9 cellular contexts compared by ENCODE assay signal in the genomic region with DNA sequence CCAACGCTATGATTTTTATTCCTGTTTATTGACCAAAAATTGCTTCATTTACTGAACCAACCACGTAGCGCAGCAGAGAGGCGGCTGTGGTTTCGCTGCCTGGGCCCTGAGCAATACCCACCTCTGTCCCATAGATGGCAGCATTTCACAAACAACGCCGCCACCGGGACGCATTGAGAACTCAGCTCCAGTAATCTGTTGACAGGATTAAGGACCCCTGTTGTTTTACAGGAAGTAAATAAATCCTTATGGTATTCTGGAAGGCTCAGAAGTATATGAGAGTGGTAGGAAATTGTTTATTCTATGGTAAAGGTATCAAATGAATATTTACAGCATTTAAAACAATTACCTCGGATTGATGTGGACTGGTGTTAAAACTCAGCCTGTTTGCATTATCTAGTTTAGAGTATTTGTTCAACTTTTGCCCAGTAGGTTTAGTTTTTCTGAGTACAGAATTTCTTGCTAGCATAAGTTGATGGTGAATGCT.
DNase-seq lines count a peak whose midpoint lies in the region; ATAC-seq lines count a peak whose summit lies in the region.
"Had no signal": no experiment of that assay in that cellular context is flagged by ENCODE, and none has a peak within 500 bp of the region (broad histone marks: within the 10 kb centered on the region; RNA-seq: fewer than 3 reads in every experiment).

No MANE protein-coding gene starts in this region.

- no peak overlapping the region for H2BK5ac ChIP-seq in mesenchymal stem cell (ENCODE audit: low read depth, low read length, poor library complexity, severe bottlenecking)

- CTCF ChIA-PET in CD8-positive, alpha-beta memory T cell (lab: Charles Lee): no interaction called here

- no peaks in the 10 kb centered on the region for H3K36me3 ChIP-seq in CD8-positive, alpha-beta memory T cell (ENCODE audit: insufficient read depth, low read length)
- no peaks in the 10 kb centered on the region for H3K36me3 ChIP-seq in effector memory CD4-positive, alpha-beta T cell (ENCODE audit: control insufficient read depth, insufficient read depth, low read length)
- no peaks in the 10 kb centered on the region for H3K36me3 ChIP-seq in mesenchymal stem cell (ENCODE audit: control insufficient read depth in 1 of 2, insufficient read depth in 2 of 2, low read depth in 1 of 2, low read length in 2 of 2)

- H3K27me3 ChIP-seq in CD8-positive, alpha-beta memory T cell (ENCODE audit: insufficient read depth, low read length, poor library complexity, severe bottlenecking): no peaks in the 10 kb centered on the region
- no peaks in the 10 kb centered on the region for H3K27me3 ChIP-seq in effector memory CD4-positive, alpha-beta T cell (replicated peaks; ENCODE audit: control insufficient read depth, insufficient read depth, low read length, poor library complexity, severe bottlenecking)
- peaks cover 0 to 3% of the 10 kb centered on the region in 2 experiments for H3K27me3 ChIP-seq in mesenchymal stem cell (ENCODE audit: control insufficient read depth in 1 of 2, insufficient read depth in 1 of 2, low read length in 2 of 2)

- H3K36me3 Mint-ChIP-seq in CD8-positive, alpha-beta memory T cell: no peaks in the 10 kb centered on the region
- H3K36me3 Mint-ChIP-seq: activated naive CD4-positive, alpha-beta T cell treated with anti-CD3 and anti-CD28 coated beads, Interleukin-2, amount 50 U/mL, for 24 hours had no signal

- no peaks in the 10 kb centered on the region for H3K79me1 ChIP-seq in mesenchymal stem cell (replicated peaks; ENCODE audit: low read length, poor library complexity, severe bottlenecking)

- no peak overlapping the region for H3K14ac ChIP-seq in mesenchymal stem cell (ENCODE audit: low read length in 2 of 2)

- H2AK5ac ChIP-seq in mesenchymal stem cell (ENCODE audit: low read length, severe bottlenecking): no peak overlapping the region

- no peaks in the 10 kb centered on the region for H3K4me1 Mint-ChIP-seq in CD8-positive, alpha-beta memory T cell
- H3K4me1 Mint-ChIP-seq: activated naive CD4-positive, alpha-beta T cell treated with anti-CD3 and anti-CD28 coated beads, Interleukin-2, amount 50 U/mL, for 24 hours had no signal

- no peak overlapping the region for H3K18ac ChIP-seq in mesenchymal stem cell (ENCODE audit: low read depth in 1 of 2, low read length in 2 of 2)

- peak overlapping the region; percentile 59 for H3K9ac ChIP-seq in mesenchymal stem cell (ENCODE audit: low read length)

- H3K27ac Mint-ChIP-seq in CD8-positive, alpha-beta memory T cell: no peak overlapping the region
- H3K27ac Mint-ChIP-seq: activated naive CD4-positive, alpha-beta T cell treated with anti-CD3 and anti-CD28 coated beads, Interleukin-2, amount 50 U/mL, for 24 hours had no signal

- no peak overlapping the region for H2BK120ac ChIP-seq in mesenchymal stem cell (ENCODE audit: low read depth, low read length)

- H2BK15ac ChIP-seq in mesenchymal stem cell (ENCODE audit: low read depth, poor library complexity, severe bottlenecking): no peak overlapping the region

- ATAC-seq in GM19397 (IDR thresholded peaks at IDR 0.05; ENCODE audit: unreplicated experiment) (peak; percentile 100), HG03442 (IDR thresholded peaks at IDR 0.05; ENCODE audit: unreplicated experiment) (peak; percentile 99)

- peaks cover 0 to under 1% (median 0%) of the 10 kb centered on the region in 5 donors for H3K9me3 Mint-ChIP-seq in CD8-positive, alpha-beta memory T cell
- H3K9me3 Mint-ChIP-seq: activated naive CD4-positive, alpha-beta T cell treated with anti-CD3 and anti-CD28 coated beads, Interleukin-2, amount 50 U/mL, for 24 hours had no signal

- H3K4me1 ChIP-seq in CD8-positive, alpha-beta memory T cell (ENCODE audit: insufficient read depth, low read length): no peaks in the 10 kb centered on the region
- no peaks in the 10 kb centered on the region for H3K4me1 ChIP-seq in effector memory CD4-positive, alpha-beta T cell (ENCODE audit: control insufficient read depth, insufficient read depth, low read length, poor library complexity, severe bottlenecking)
- no peaks in the 10 kb centered on the region for H3K4me1 ChIP-seq in mesenchymal stem cell (ENCODE audit: control insufficient read depth, insufficient read depth, low read depth, low read length)

- no peak overlapping the region for H3K23ac ChIP-seq in mesenchymal stem cell (ENCODE audit: low read length in 2 of 2)

- H3K4ac ChIP-seq in mesenchymal stem cell (ENCODE audit: low read depth in 1 of 2, low read length in 2 of 2): no peak overlapping the region

- H3K4me2 ChIP-seq in mesenchymal stem cell (ENCODE audit: low read length, poor library complexity, severe bottlenecking): no peak overlapping the region

- H3K4me3 ChIP-seq in CD8-positive, alpha-beta memory T cell (ENCODE audit: low read length): no peak overlapping the region
- H3K4me3 ChIP-seq in effector memory CD4-positive, alpha-beta T cell (ENCODE audit: insufficient read depth, low read depth, low read length, poor library complexity, severe bottlenecking): no peak overlapping the region
- no peak overlapping the region for H3K4me3 ChIP-seq in mesenchymal stem cell (ENCODE audit: insufficient read depth in 1 of 2, low read depth in 1 of 2, low read length in 2 of 2)

- 5% methylated on average over 8 of the region's 10 CpGs for WGBS in mesenchymal stem cell

- DNase-seq in CD8-positive, alpha-beta memory T cell: peak in 4 of 5 donors; percentile 5 to 30 (median 6)
- DNase-seq in NCI-H526 (lab: John Stamatoyannopoulos, UW): peak; percentile 9 to 62
- DNase-seq in activated CD4-positive, alpha-beta T cell treated with anti-CD3 and anti-CD28 coated beads, Interleukin-2, amount 50 U/mL, for 1 hour: peak; percentile 36
- peak in 2 of 3 donors; percentile 0 to 6 for DNase-seq in effector memory CD4-positive, alpha-beta T cell
- DNase-seq in mesenchymal stem cell: peak; percentile 63
- peak; percentile 14 to 30 for DNase-seq in stimulated activated CD8-positive, alpha-beta memory T cell treated with anti-CD3 and anti-CD28 coated beads, Interleukin-2, amount 100 ng/mL, for 48 hours (ENCODE audit: low read depth in 2 of 2)

- no peak overlapping the region for H3K27ac ChIP-seq in CD8-positive, alpha-beta memory T cell (ENCODE audit: low read depth, low read length)
- H3K27ac ChIP-seq in effector memory CD4-positive, alpha-beta T cell (ENCODE audit: insufficient read depth, low read length, poor library complexity, severe bottlenecking): no peak overlapping the region
- H3K27ac ChIP-seq in mesenchymal stem cell (ENCODE audit: low read length, poor library complexity, severe bottlenecking): no peak overlapping the region

- H2BK12ac ChIP-seq in mesenchymal stem cell (ENCODE audit: low read length in 2 of 2): no peak overlapping the region

- H4K91ac ChIP-seq in mesenchymal stem cell (ENCODE audit: low read length): no peak overlapping the region

- H3K9me3 ChIP-seq in CD8-positive, alpha-beta memory T cell (ENCODE audit: low read length): no peaks in the 10 kb centered on the region
- H3K9me3 ChIP-seq in effector memory CD4-positive, alpha-beta T cell (ENCODE audit: control insufficient read depth, low read length): no peaks in the 10 kb centered on the region
- H3K9me3 ChIP-seq in mesenchymal stem cell (ENCODE audit: control insufficient read depth, low read length): no peaks in the 10 kb centered on the region

- H3K4me3 Mint-ChIP-seq in CD8-positive, alpha-beta memory T cell: peak overlapping the region in 1 of 7 donors; percentile 80
- H3K4me3 Mint-ChIP-seq: activated naive CD4-positive, alpha-beta T cell treated with anti-CD3 and anti-CD28 coated beads, Interleukin-2, amount 50 U/mL, for 24 hours had no signal

- POLR2A ChIA-PET in CD8-positive, alpha-beta memory T cell (lab: Charles Lee): no interaction called here

- H2AFZ ChIP-seq in mesenchymal stem cell (ENCODE audit: low read depth, low read length): no peak overlapping the region

- peaks cover 2 to 8% of the 10 kb centered on the region in 2 donors for H3K27me3 Mint-ChIP-seq in CD8-positive, alpha-beta memory T cell

- H4K8ac ChIP-seq in mesenchymal stem cell (ENCODE audit: low read length): no peak overlapping the region

Comparison
In these comparisons a context has a peak if more than half of its experiments do, and no peak if none do; other contexts are left out.
1. DNase-seq: peak in every context shown above with its lines; median percentile 63 in mesenchymal stem cell; 36 in activated CD4-positive, alpha-beta T cell treated with anti-CD3 and anti-CD28 coated beads, Interleukin-2, amount 50 U/mL, for 1 hour; 36 in NCI-H526; 22 in stimulated activated CD8-positive, alpha-beta memory T cell treated with anti-CD3 and anti-CD28 coated beads, Interleukin-2, amount 100 ng/mL, for 48 hours; 6 in CD8-positive, alpha-beta memory T cell; 3 in effector memory CD4-positive, alpha-beta T cell.